ENCODE assay signal across 8 cellular contexts in genomic region chr1:43565600-43566360, GRCh38. TPM values are rescaled to one million over a fixed set of nuclear protein-coding genes. Genes with fewer than 3 reads are reported as not detected.
DNase-seq lines count a peak whose midpoint lies in the region; FAIRE-seq and TF ChIP-seq lines count a peak whose summit lies in the region.

No MANE protein-coding gene starts in this region.

- no peak overlapping the region for H3K9ac ChIP-seq in SK-N-SH

- no peak overlapping the region for H2AFZ ChIP-seq in SK-N-SH (ENCODE audit: low read depth)

- intact Hi-C loops in spleen (cut with DNase I; ENCODE audit: low total_unique reads), result no loop called here

- 60% methylated on average over 11 of the region's 62 CpGs for WGBS in SK-N-SH (ENCODE audit: low lambda C conversion rate)
- 6 to 15% (median 11%) methylated on average over 27 to 62 of the region's 62 CpGs for WGBS in spleen, 5 donors

- H3K4me3 ChIP-seq in SK-N-SH (ENCODE audit: low read depth in 2 of 2, low read length in 1 of 2), result peak overlapping the region in 1 of 2 experiments; percentile 44; a peak in 2 of 4 replicates
- peak overlapping the region; percentile 28 to 71 (median 44) for H3K4me3 ChIP-seq in spleen

- no peaks in the 10 kb centered on the region for H3K9me2 ChIP-seq in SK-N-SH

- H3K36me3 Mint-ChIP-seq in brain, result peaks cover 13% of the 10 kb centered on the region

- peaks cover 11% of the 10 kb centered on the region; the same call in 1 of the 2 replicates for H3K79me2 ChIP-seq in SK-N-SH (ENCODE audit: insufficient read depth)

- H3K27ac Mint-ChIP-seq in brain, result peak overlapping the region in 4 of 5 experiments; percentile 64 to 89 (median 84)

- H3K4me3 Mint-ChIP-seq in brain, result peak overlapping the region; percentile 62 to 75 (median 68)

- FAIRE-seq in GM12891 (lab: Jason Lieb, UNC), result peak; percentile 88
- FAIRE-seq in GM19239 (lab: Jason Lieb, UNC), result no peak

- peaks cover 73% of the 10 kb centered on the region for H3K4me1 Mint-ChIP-seq in brain

- TF ChIP-seq RAD21 in SK-N-SH (IDR thresholded peaks at IDR 0.05; ENCODE audit: low read length), result no peak

- no peaks in the 10 kb centered on the region for H3F3A ChIP-seq in SK-N-SH (replicated peaks; ENCODE audit: insufficient read depth)

- no peaks in the 10 kb centered on the region for H3K9me3 ChIP-seq in SK-N-SH
- no peaks in the 10 kb centered on the region for H3K9me3 ChIP-seq in spleen

- peak; percentile 76 for DNase-seq in GM12891 (ENCODE audit: insufficient read length, low spot score)
- DNase-seq in SK-N-SH, result peak; percentile 95
- DNase-seq in inferior parietal cortex (ENCODE audit: extremely low spot score), result peak; percentile 65
- DNase-seq in spleen, result peak; percentile 85
- DNase-seq in GM19239 (ENCODE audit: insufficient read length, low spot score), result no peak
- DNase-seq in NCI-H345 treated with DMSO at 0.1 percent for 48 hours (lab: John Stamatoyannopoulos, UW; ENCODE audit: unreplicated experiment), result no peak
- DNase-seq in ACHN, result no peak

- H3K36me3 ChIP-seq in SK-N-SH (replicated peaks in 1 of 2; ENCODE audit: control insufficient read depth in 1 of 2, insufficient read depth in 2 of 2, low read length in 1 of 2), result peaks cover 0 to 8% of the 10 kb centered on the region in 2 experiments
- no peaks in the 10 kb centered on the region for H3K36me3 ChIP-seq in spleen

- H3K4me1 ChIP-seq in SK-N-SH (ENCODE audit: control insufficient read depth in 1 of 2, insufficient read depth in 2 of 2, low read depth in 1 of 2, low read length in 1 of 2) (peaks cover 0 to 37% of the 10 kb centered on the region in 2 experiments; a peak in 1 of 4 replicates), spleen (peaks cover 6 to 23% (median 18%) of the 10 kb centered on the region in 6 donors)

- no peaks in the 10 kb centered on the region for H4K20me1 ChIP-seq in SK-N-SH (ENCODE audit: insufficient read depth)

- no peak for TF ChIP-seq POLR2A in GM12891 (IDR thresholded peaks at IDR 0.05; ENCODE audit: low read depth, low read length)
- TF ChIP-seq POLR2A in spleen (IDR thresholded peaks at IDR 0.05), result no peak

- no peaks in the 10 kb centered on the region for H3K9me3 Mint-ChIP-seq in brain

- POLR2A ChIA-PET in SK-N-SH (lab: Yijun Ruan, JAX), result interaction anchor here (1.6 kb wide), 1 partner anchor 84 kb away, joined by 7 read pairs; the partner anchor contains the start of gene KDM4A

- H3K27ac ChIP-seq in SK-N-SH (ENCODE audit: low read depth in 2 of 2, low read length in 1 of 2) (peak overlapping the region in 1 of 2 experiments; percentile 62; a peak in 1 of 4 replicates), spleen (no peak overlapping the region)

- no peaks in the 10 kb centered on the region for H3K27me3 Mint-ChIP-seq in brain

- H3K27me3 ChIP-seq in SK-N-SH (ENCODE audit: insufficient read depth), result no peaks in the 10 kb centered on the region
- peaks cover 0 to 19% (median 9%) of the 10 kb centered on the region in 7 donors for H3K27me3 ChIP-seq in spleen (replicated peaks in 1 of 7)

- CTCF ChIA-PET in SK-N-SH (lab: Yijun Ruan, JAX), result interaction anchor here (1.0 to 2.0 kb wide), 6 partner anchors 12 to 35 kb away, joined by 3 to 5 read pairs (median 4); partner anchors contain the start of gene PTPRF

- TF ChIP-seq EP300 in SK-N-SH (IDR thresholded peaks at IDR 0.05; ENCODE audit: borderline replicate concordance in 1 of 2, low read depth in 1 of 2, low read length in 1 of 2), result no peak

- in situ Hi-C loops in ACHN (cut with HindIII; ENCODE audit: low pct_ligation_motif_present, low pct_unique_long_range_greater_than_20kb, low sequenced_read_pairs), result no loop called here

- H3K4me2 ChIP-seq in SK-N-SH, result no peak overlapping the region

- no peak for TF ChIP-seq CTCF in SK-N-SH (IDR thresholded peaks at IDR 0.05)
- TF ChIP-seq CTCF in brain (conservative IDR thresholded peaks at IDR 0.05), result no peak
- no peak for TF ChIP-seq CTCF in spleen (IDR thresholded peaks at IDR 0.05 in 8 of 11, conservative IDR thresholded peaks at IDR 0.05 in 3 of 11)

TF ChIP-seq in GM12891, 5 proteins besides CTCF, POLR2A, EP300 and RAD21:
- TF ChIP-seq POLR2AphosphoS5 (IDR thresholded peaks at IDR 0.05; ENCODE audit: low read depth, low read length), result no peak
- TF ChIP-seq PAX5 (IDR thresholded peaks at IDR 0.05; ENCODE audit: insufficient read depth, low read length, severe bottlenecking), result no peak

TF ChIP-seq in SK-N-SH, 30 proteins besides CTCF, POLR2A, EP300 and RAD21:
- TF ChIP-seq TAF1 (IDR thresholded peaks at IDR 0.05; ENCODE audit: borderline replicate concordance, low read depth, low read length) (no peak), NRF1 (IDR thresholded peaks at IDR 0.05; ENCODE audit: low read depth, low read length) (0 out of 2 replicates have a peak, but pooled peaks have one; percentile 11), IRF3 (IDR thresholded peaks at IDR 0.05; ENCODE audit: low read depth, low read length) (no peak), FOSL2 (IDR thresholded peaks at IDR 0.05; ENCODE audit: borderline replicate concordance, low read depth) (no peak), POLR2AphosphoS5 (IDR thresholded peaks at IDR 0.05; ENCODE audit: low read depth, low read length) (no peak), GATA2 (CRISPR knock-in tag; IDR thresholded peaks at IDR 0.05) (no peak), MXI1 (IDR thresholded peaks at IDR 0.05; ENCODE audit: low read depth, low read length) (peak; percentile 79), YY1 (IDR thresholded peaks at IDR 0.05; ENCODE audit: low read depth) (no peak), USF2 (IDR thresholded peaks at IDR 0.05; ENCODE audit: borderline replicate concordance, low read depth, low read length) (no peak)
TF ChIP-seq in SK-N-SH: peak in this region for 2.

RNA-seq across cellular contexts. Expression of gene PTPRF, which starts 35.1 kb away (rescaled TPM):
- 2.8 TPM for polyA plus RNA-seq in GM12891 (2012; ENCODE audit: low read depth, missing spikeins)
- polyA plus RNA-seq in SK-N-SH (2012; rRNA removed), result 67.6 and 72.7 TPM in 2 replicates
- polyA plus RNA-seq in SK-N-SH (2012; cell fraction: cytosol; rRNA removed), result 36.8 and 50.6 TPM in 2 replicates
- 97.5 and 115 TPM in 2 replicates for polyA plus RNA-seq in SK-N-SH (2012; cell fraction: nucleus; rRNA removed)
- polyA plus RNA-seq in brain (ENCODE audit: insufficient read depth, low read depth, low replicate concordance), result 147 TPM
- total RNA-seq in spleen, result 10 to 100 TPM in 6 of 7 donors, 1 to 10 TPM in 1; 8.3 to 25.0 (median 14.8) TPM
- 1 to 10 TPM; 2.7 to 3.9 (median 3.5) TPM for polyA plus RNA-seq in spleen

Comparison
In these comparisons a context has a peak if more than half of its experiments do, and no peak if none do; other contexts are left out.
1. DNase-seq: peak in GM12891 (single experiment), SK-N-SH (single experiment), inferior parietal cortex (single experiment) and spleen (single experiment); none in GM19239 (single experiment), NCI-H345 treated with DMSO at 0.1 percent for 48 hours (single experiment) and ACHN (single experiment).
2. RNA of gene PTPRF, which starts 35.1 kb away (polyA plus RNA-seq): 147 TPM in brain (single experiment) and 36.8 to 115 TPM in SK-N-SH; 2.7 to 3.9 TPM in spleen; every median in the first group is over 4 times any median in the second.